In the genomic region with DNA sequence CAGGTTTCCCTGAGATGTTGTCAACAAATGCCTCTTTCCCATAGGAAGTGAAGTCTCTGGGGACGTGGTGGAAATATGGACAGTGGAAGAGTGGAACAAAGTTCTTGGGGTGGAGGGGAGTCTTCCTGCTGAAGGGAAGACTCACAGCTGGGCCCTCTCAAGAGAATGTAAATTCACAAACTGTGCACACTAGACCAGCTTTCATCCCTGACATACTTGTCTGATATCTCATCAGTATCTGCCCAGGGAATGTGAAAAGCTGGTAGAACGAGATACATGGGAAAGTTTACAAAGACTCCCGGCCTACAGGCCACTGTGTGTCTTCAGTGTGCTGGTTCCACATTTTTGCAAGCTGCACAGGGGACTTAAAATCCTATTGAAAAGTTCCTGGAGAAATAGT, we compare ENCODE assay signal across 15 cellular contexts. TPM values are rescaled to one million over a fixed set of nuclear protein-coding genes. Genes with fewer than 3 reads are reported as not detected.
"Had no signal": no experiment of that assay in that cellular context is flagged by ENCODE, and none has a peak within 500 bp of the region (broad histone marks: within the 10 kb centered on the region; RNA-seq: fewer than 3 reads in every experiment).

No MANE protein-coding gene starts in this region.

- H3K27ac ChIP-seq: cardiac muscle cell, coronary artery, left lung, ovary, sigmoid colon had no signal

- H3K9me3 ChIP-seq: ovary had no signal

- H3K4me3 ChIP-seq: cardiac muscle cell, coronary artery, left lung, ovary, sigmoid colon had no signal

- DNase-seq: activated CD4-positive, alpha-beta T cell treated with anti-CD3 and anti-CD28 coated beads for 1 hour; activated CD4-positive, alpha-beta T cell treated with anti-CD3 and anti-CD28 coated beads, Interleukin-2, amount 50 U/mL, for 48 hours; activated CD8-positive, alpha-beta memory T cell treated with anti-CD3 and anti-CD28 coated beads, Interleukin-2, amount 10 ng/mL, durations not matched to agents 7 days and 5 days; activated effector memory CD4-positive, alpha-beta T cell treated with anti-CD3 and anti-CD28 coated beads, Interleukin-2, amount 50 U/mL, for 16 hours; activated T-cell treated with anti-CD3 and anti-CD28 coated beads, Interleukin-2, amount 50 U/mL, for 24 hours; amygdala; effector CD8-positive, alpha-beta T cell; immature natural killer cell; left lung; ovary; sigmoid colon; stimulated activated CD4-positive, alpha-beta T cell treated with anti-CD3 and anti-CD28 coated beads, Interleukin-4, amount 100 ng/mL, for 24 hours; T1000 had no signal

- H3K36me3 ChIP-seq: cardiac muscle cell, left lung, ovary, sigmoid colon had no signal

- H3K4me1 ChIP-seq: left lung, sigmoid colon had no signal

- H3K27me3 ChIP-seq: cardiac muscle cell, left lung, ovary, sigmoid colon had no signal

RNA-seq across cellular contexts. Expression of a gene that starts 16.7 kb away (rescaled TPM):
- polyA plus RNA-seq: immature natural killer cell had no signal
